ENCODE assay signal across 25 cellular contexts in the genomic region with DNA sequence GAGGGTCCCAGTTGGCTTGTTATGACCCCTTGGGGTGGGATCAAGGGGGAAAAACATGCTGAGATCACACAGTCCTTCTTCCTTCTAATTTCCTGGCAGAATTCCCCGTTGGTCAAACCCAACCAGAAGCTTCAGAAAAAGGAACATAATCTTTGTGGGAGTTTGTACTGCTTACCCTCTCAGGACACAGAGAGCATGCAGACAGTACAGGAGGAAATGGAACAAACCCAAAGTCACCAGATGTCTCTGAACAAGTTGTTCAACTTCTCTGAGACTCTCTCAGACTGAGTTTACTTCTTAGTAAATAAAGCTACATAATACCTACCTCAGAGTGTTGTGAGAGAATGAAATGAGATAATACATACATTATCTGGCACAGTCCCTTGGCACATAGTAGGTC.
"Had no signal": no experiment of that assay in that cellular context is flagged by ENCODE, and none has a peak within 500 bp of the region (broad histone marks: within the 10 kb centered on the region; RNA-seq: fewer than 3 reads in every experiment).

No MANE protein-coding gene starts in this region.

- DNase-seq: activated CD4-positive, alpha-beta memory T cell treated with anti-CD3 and anti-CD28 coated beads, Interleukin-2, amount 10 ng/mL, durations not matched to agents 7 days and 5 days; activated CD4-positive, alpha-beta T cell treated with anti-CD3 and anti-CD28 coated beads for 1 hour; activated CD4-positive, alpha-beta T cell treated with anti-CD3 and anti-CD28 coated beads for 48 hours; activated CD4-positive, CD25-positive, alpha-beta regulatory T cell; activated CD8-positive, alpha-beta memory T cell treated with anti-CD3 and anti-CD28 coated beads for 24 hours; activated CD8-positive, alpha-beta memory T cell treated with anti-CD3 and anti-CD28 coated beads, Interleukin-2, amount 10 ng/mL, durations not matched to agents 7 days and 5 days; activated CD8-positive, alpha-beta memory T cell treated with anti-CD3 and anti-CD28 coated beads, Interleukin-2, amount 50 U/mL, for 48 hours; activated effector memory CD4-positive, alpha-beta T cell treated with Interleukin-2 at 50 U/mL for 16 hours; activated naive CD4-positive, alpha-beta T cell treated with anti-CD3 and anti-CD28 coated beads, Interleukin-2, amount 10 ng/mL, durations not matched to agents 7 days and 5 days; activated naive CD8-positive, alpha-beta T cell treated with anti-CD3 and anti-CD28 coated beads, Interleukin-2, amount 50 U/mL, for 24 hours; activated T-cell treated with anti-CD3 and anti-CD28 coated beads, Interleukin-2, amount 50 U/mL, for 48 hours; anterior cingulate cortex; central memory CD4-positive, alpha-beta T cell; NCI-H1048; NCI-H1436 treated with DMSO at 0.1 percent for 48 hours; NCI-H1694 treated with DMSO at 0.1 percent for 48 hours; NCI-H2029; NCI-H345; NCI-H524 treated with DMSO at 0.1 percent for 48 hours; T1000; WERI-Rb-1 had no signal

- H3K4me3 Mint-ChIP-seq: activated CD4-positive, alpha-beta memory T cell treated with anti-CD3 and anti-CD28 coated beads, Interleukin-2, amount 10 ng/mL, durations not matched to agents 7 days and 5 days; activated CD8-positive, alpha-beta memory T cell treated with anti-CD3 and anti-CD28 coated beads, Interleukin-2, amount 10 ng/mL, durations not matched to agents 7 days and 5 days; activated naive CD4-positive, alpha-beta T cell treated with anti-CD3 and anti-CD28 coated beads, Interleukin-2, amount 10 ng/mL, durations not matched to agents 7 days and 5 days; activated naive CD8-positive, alpha-beta T cell; activated naive CD8-positive, alpha-beta T cell treated with anti-CD3 and anti-CD28 coated beads, Interleukin-2, amount 50 U/mL, for 24 hours; brain had no signal

- H3K36me3 ChIP-seq: WERI-Rb-1 had no signal

- H3K27ac ChIP-seq: SK-N-MC, WERI-Rb-1 had no signal

- H3K36me3 Mint-ChIP-seq: activated CD8-positive, alpha-beta memory T cell treated with anti-CD3 and anti-CD28 coated beads, Interleukin-2, amount 10 ng/mL, durations not matched to agents 7 days and 5 days; activated naive CD4-positive, alpha-beta T cell treated with anti-CD3 and anti-CD28 coated beads, Interleukin-2, amount 10 ng/mL, durations not matched to agents 7 days and 5 days; activated naive CD8-positive, alpha-beta T cell; brain had no signal

- H3K4me3 ChIP-seq: SK-N-MC had no signal

- H3K27ac Mint-ChIP-seq: activated CD4-positive, alpha-beta memory T cell treated with anti-CD3 and anti-CD28 coated beads, Interleukin-2, amount 10 ng/mL, durations not matched to agents 7 days and 5 days; activated CD8-positive, alpha-beta memory T cell treated with anti-CD3 and anti-CD28 coated beads, Interleukin-2, amount 10 ng/mL, durations not matched to agents 7 days and 5 days; activated naive CD4-positive, alpha-beta T cell treated with anti-CD3 and anti-CD28 coated beads, Interleukin-2, amount 10 ng/mL, durations not matched to agents 7 days and 5 days; activated naive CD8-positive, alpha-beta T cell; activated naive CD8-positive, alpha-beta T cell treated with anti-CD3 and anti-CD28 coated beads, Interleukin-2, amount 50 U/mL, for 24 hours; brain had no signal

- H3K27me3 Mint-ChIP-seq: activated naive CD4-positive, alpha-beta T cell treated with anti-CD3 and anti-CD28 coated beads, Interleukin-2, amount 10 ng/mL, durations not matched to agents 7 days and 5 days had no signal

- ATAC-seq: activated CD8-positive, alpha-beta memory T cell treated with anti-CD3 and anti-CD28 coated beads, Interleukin-2, amount 10 ng/mL, durations not matched to agents 7 days and 5 days; activated naive CD8-positive, alpha-beta T cell treated with anti-CD3 and anti-CD28 coated beads, Interleukin-2, amount 50 U/mL, for 24 hours; Panc1 had no signal

- H3K9me3 Mint-ChIP-seq: activated CD4-positive, alpha-beta memory T cell treated with anti-CD3 and anti-CD28 coated beads, Interleukin-2, amount 10 ng/mL, durations not matched to agents 7 days and 5 days; activated naive CD4-positive, alpha-beta T cell treated with anti-CD3 and anti-CD28 coated beads, Interleukin-2, amount 10 ng/mL, durations not matched to agents 7 days and 5 days; activated naive CD8-positive, alpha-beta T cell treated with anti-CD3 and anti-CD28 coated beads, Interleukin-2, amount 50 U/mL, for 24 hours; brain had no signal

- H3K4me1 Mint-ChIP-seq: activated CD4-positive, alpha-beta memory T cell treated with anti-CD3 and anti-CD28 coated beads, Interleukin-2, amount 10 ng/mL, durations not matched to agents 7 days and 5 days; activated CD8-positive, alpha-beta memory T cell treated with anti-CD3 and anti-CD28 coated beads, Interleukin-2, amount 10 ng/mL, durations not matched to agents 7 days and 5 days; activated naive CD4-positive, alpha-beta T cell treated with anti-CD3 and anti-CD28 coated beads, Interleukin-2, amount 10 ng/mL, durations not matched to agents 7 days and 5 days; activated naive CD8-positive, alpha-beta T cell treated with anti-CD3 and anti-CD28 coated beads, Interleukin-2, amount 50 U/mL, for 24 hours had no signal
